ENCODE assay signal across 8 cellular contexts in genomic region chr11:115990004-115990447, GRCh38.
DNase-seq lines count a peak whose midpoint lies in the region; ATAC-seq, FAIRE-seq and TF ChIP-seq lines count a peak whose summit lies in the region.

No MANE protein-coding gene starts in this region.

- H3K27me3 Mint-ChIP-seq in CD14-positive monocyte (ENCODE audit: low read depth in 3 of 3), result peaks cover 12 to 22% (median 18%) of the 10 kb centered on the region in 3 donors
- H3K27me3 Mint-ChIP-seq in activated naive CD4-positive, alpha-beta T cell treated with anti-CD3 and anti-CD28 coated beads, Interleukin-2, amount 10 ng/mL, durations not matched to agents 7 days and 5 days, result no peaks in the 10 kb centered on the region

- intact Hi-C loops in CD14-positive monocyte (cut with micrococcal nuclease), result no loop called here
- intact Hi-C loops in GM12878 (cut with micrococcal nuclease; ENCODE audit: unreplicated experiment), result loop anchor here (1.0 to 5.0 kb wide), 2 partner anchors 234 to 287 kb away; no protein-coding TSS in a partner anchor
- intact Hi-C loops in HepG2 (cut with micrococcal nuclease; ENCODE audit: unreplicated experiment), result loop anchor here (2.0 kb wide), 1 partner anchor 287 kb away; no protein-coding TSS in a partner anchor

- H3K4me3 Mint-ChIP-seq in CD14-positive monocyte, result peak overlapping the region in 1 of 2 donors; percentile 33
- no peak overlapping the region for H3K4me3 Mint-ChIP-seq in activated naive CD4-positive, alpha-beta T cell treated with anti-CD3 and anti-CD28 coated beads, Interleukin-2, amount 10 ng/mL, durations not matched to agents 7 days and 5 days

- peaks cover 0 to 2% (median 0%) of the 10 kb centered on the region in 7 donors for H3K9me3 Mint-ChIP-seq in CD14-positive monocyte
- peaks cover 4% of the 10 kb centered on the region for H3K9me3 Mint-ChIP-seq in activated naive CD4-positive, alpha-beta T cell treated with anti-CD3 and anti-CD28 coated beads, Interleukin-2, amount 10 ng/mL, durations not matched to agents 7 days and 5 days

- H3K4me1 ChIP-seq in GM12878 (ENCODE audit: control insufficient read depth, insufficient read depth, low read length) (no peaks in the 10 kb centered on the region), HepG2 (ENCODE audit: insufficient read depth, low read length) (no peaks in the 10 kb centered on the region)

- in situ Hi-C loops in GM12878 (cut with MboI), result no loop called here
- in situ Hi-C loops in HepG2 (cut with HindIII; ENCODE audit: extremely low pct_ligation_motif_present, low pct_unique_long_range_greater_than_20kb), result no loop called here

- H3K9me3 ChIP-seq in GM12878 (replicated peaks; ENCODE audit: control insufficient read depth, insufficient read depth, low read length) (no peaks in the 10 kb centered on the region), HepG2 (ENCODE audit: low read length) (no peaks in the 10 kb centered on the region)

- DNase-seq in CD14-positive monocyte (ENCODE audit: low spot score) (no peak), GM12878 (ENCODE audit: low read depth, low spot score) (no peak), HepG2 (ENCODE audit: low spot score) (no peak), DMS79 (lab: John Stamatoyannopoulos, UW) (no peak), dedifferentiated amniotic fluid mesenchymal stem cell (ENCODE audit: extremely low spot score) (no peak)
- no peak for DNase-seq in activated naive CD4-positive, alpha-beta T cell treated with anti-CD3 and anti-CD28 coated beads, Interleukin-2, amount 10 ng/mL, durations not matched to agents 7 days and 5 days

- RAD21 ChIA-PET in GM12878 (lab: Charles Lee; ENCODE audit: unreplicated experiment), result interaction anchor here (0.7 to 2.7 kb wide), 6 partner anchors 60 to 88 kb away, joined by 3 to 16 read pairs (median 6); no protein-coding TSS in a partner anchor

- TF ChIP-seq CTCF in CD14-positive monocyte (IDR thresholded peaks at IDR 0.05) (peak; percentile 75), GM12878 (IDR thresholded peaks at IDR 0.05 in 2 of 3, conservative IDR thresholded peaks at IDR 0.05 in 1 of 3; ENCODE audit: control insufficient read depth in 2 of 3, extremely low read depth in 1 of 3, insufficient read depth in 1 of 3, low read depth in 3 of 3, low read length in 3 of 3) (peak; percentile 60 to 81 (median 62); a peak in 5 of 6 replicates), HepG2 (CRISPR knock-in tag; IDR thresholded peaks at IDR 0.05) (peak; percentile 69)

- peak; percentile 56 for TF ChIP-seq RAD21 in GM12878 (IDR thresholded peaks at IDR 0.05; ENCODE audit: insufficient read depth, low read depth, low read length)
- no peak for TF ChIP-seq RAD21 in HepG2 (CRISPR knock-in tag; IDR thresholded peaks at IDR 0.05)

- H3K36me3 ChIP-seq in GM12878 (ENCODE audit: control insufficient read depth in 2 of 2, insufficient read depth in 2 of 2, low read length in 1 of 2), result no peaks in the 10 kb centered on the region
- no peaks in the 10 kb centered on the region for H3K36me3 ChIP-seq in HepG2 (replicated peaks in 1 of 2; ENCODE audit: control insufficient read depth in 1 of 2, insufficient read depth in 2 of 2, low read length in 2 of 2)

- no peaks in the 10 kb centered on the region for H3K36me3 Mint-ChIP-seq in CD14-positive monocyte
- no peaks in the 10 kb centered on the region for H3K36me3 Mint-ChIP-seq in activated naive CD4-positive, alpha-beta T cell treated with anti-CD3 and anti-CD28 coated beads, Interleukin-2, amount 10 ng/mL, durations not matched to agents 7 days and 5 days

- no peaks in the 10 kb centered on the region for H4K20me1 ChIP-seq in GM12878 (ENCODE audit: control insufficient read depth, insufficient read depth)
- H4K20me1 ChIP-seq in HepG2 (ENCODE audit: insufficient read depth, low read length), result no peaks in the 10 kb centered on the region

- H3K27me3 ChIP-seq in GM12878 (replicated peaks in 1 of 2; ENCODE audit: control insufficient read depth in 2 of 2, insufficient read depth in 2 of 2, low read length in 1 of 2), result no peaks in the 10 kb centered on the region
- H3K27me3 ChIP-seq in HepG2 (ENCODE audit: control insufficient read depth in 1 of 2, insufficient read depth in 2 of 2, low read length in 2 of 2), result no peaks in the 10 kb centered on the region; a peak in 1 of 5 replicates

- CTCF ChIA-PET in GM12878 (lab: Yijun Ruan, JAX) (interaction anchor here (0.7 to 7.5 kb wide), 24 partner anchors 8 to 234 kb away, joined by 3 to 66 read pairs (median 4); no protein-coding TSS in a partner anchor), HepG2 (lab: Yijun Ruan, JAX; ENCODE audit: low intra/inter-chr PET ratio, low total read pairs) (interaction anchor here (1.0 kb wide), 1 partner anchor 509 kb away, joined by 3 read pairs; no protein-coding TSS in a partner anchor)
- CTCF ChIA-PET in activated naive CD4-positive, alpha-beta T cell treated with anti-CD3 and anti-CD28 coated beads, Interleukin-2, amount 10 ng/mL, durations not matched to agents 7 days and 5 days (lab: Charles Lee), result no interaction called here

- H3K4me1 Mint-ChIP-seq in CD14-positive monocyte, result no peaks in the 10 kb centered on the region
- no peaks in the 10 kb centered on the region for H3K4me1 Mint-ChIP-seq in activated naive CD4-positive, alpha-beta T cell treated with anti-CD3 and anti-CD28 coated beads, Interleukin-2, amount 10 ng/mL, durations not matched to agents 7 days and 5 days

- 86% methylated on average over 19 of the region's 19 CpGs for WGBS in GM12878 (ENCODE audit: insufficient coverage, insufficient replicate concordance, low lambda C conversion rate, missing lambda C conversion rate)
- 76% methylated on average over 17 of the region's 19 CpGs for WGBS in HepG2 (ENCODE audit: low lambda C conversion rate)

- H2AFZ ChIP-seq in GM12878 (ENCODE audit: control insufficient read depth, low read depth, low read length), result no peak overlapping the region
- H2AFZ ChIP-seq in HepG2 (ENCODE audit: low read length), result no peak overlapping the region

- H3K4me2 ChIP-seq in GM12878 (ENCODE audit: control insufficient read depth, insufficient read depth) (no peak overlapping the region), HepG2 (ENCODE audit: low read depth, low read length) (no peak overlapping the region)

- SMC1A ChIA-PET in GM12878 (lab: Charles Lee; ENCODE audit: uncharacterized antibody, unreplicated experiment), result interaction anchor here (0.7 to 9.0 kb wide), 13 partner anchors 13 to 147 kb away, joined by 3 to 96 read pairs (median 4); no protein-coding TSS in a partner anchor

- H3K79me2 ChIP-seq in GM12878 (ENCODE audit: control insufficient read depth, insufficient read depth, low read length) (no peaks in the 10 kb centered on the region), HepG2 (ENCODE audit: insufficient read depth, low read length) (no peaks in the 10 kb centered on the region)

- H3K27ac ChIP-seq in GM12878 (ENCODE audit: control insufficient read depth, insufficient read depth), result no peak overlapping the region
- no peak overlapping the region for H3K27ac ChIP-seq in HepG2 (ENCODE audit: extremely low read length, insufficient read depth, low read length)

- ATAC-seq in HG02571 (IDR thresholded peaks at IDR 0.05; ENCODE audit: unreplicated experiment), result peak; percentile 63
- peak; percentile 91 for ATAC-seq in GM12878
- peak; percentile 84 for ATAC-seq in HepG2
- ATAC-seq in HG03045 (IDR thresholded peaks at IDR 0.05; ENCODE audit: unreplicated experiment), result no peak

- TF ChIP-seq POLR2A in GM12878 (IDR thresholded peaks at IDR 0.05; ENCODE audit: low read depth, low read length), result no peak
- no peak for TF ChIP-seq POLR2A in HepG2 (IDR thresholded peaks at IDR 0.05; ENCODE audit: insufficient read depth in 1 of 2, low read depth in 2 of 2, low read length in 2 of 2)

- H3K27ac Mint-ChIP-seq in CD14-positive monocyte, result no peak overlapping the region
- no peak overlapping the region for H3K27ac Mint-ChIP-seq in activated naive CD4-positive, alpha-beta T cell treated with anti-CD3 and anti-CD28 coated beads, Interleukin-2, amount 10 ng/mL, durations not matched to agents 7 days and 5 days

- TF ChIP-seq EP300 in GM12878 (IDR thresholded peaks at IDR 0.05; ENCODE audit: borderline replicate concordance in 1 of 2, control insufficient read depth in 1 of 2, low read depth in 2 of 2, low read length in 2 of 2) (no peak), HepG2 (IDR thresholded peaks at IDR 0.05; ENCODE audit: low read depth in 2 of 2, low read length in 2 of 2) (no peak), HepG2 (CRISPR knock-in tag; IDR thresholded peaks at IDR 0.05; ENCODE audit: borderline replicate concordance) (no peak)

- H3K9ac ChIP-seq in GM12878 (ENCODE audit: control insufficient read depth, insufficient read depth, low read length) (no peak overlapping the region), HepG2 (ENCODE audit: insufficient read depth, low read depth, low read length) (no peak overlapping the region)

- POLR2A ChIA-PET in GM12878 (lab: Charles Lee) (interaction anchor here (0.7 kb wide), 1 partner anchor 65 kb away, joined by 3 read pairs; no protein-coding TSS in a partner anchor), HepG2 (lab: Yijun Ruan, JAX) (no interaction called here)

- FAIRE-seq in GM12878 (lab: Jason Lieb, UNC) (no peak), HepG2 (lab: Jason Lieb, UNC) (no peak)

- BruUV-seq in GM12878 (replicated peaks; lab: Mats Ljungman, UMichigan) (no TSS peak), HepG2 (replicated peaks; lab: Mats Ljungman, UMichigan) (no TSS peak)

- H3K4me3 ChIP-seq in GM12878 (no peak overlapping the region), HepG2 (replicated peaks in 1 of 3; ENCODE audit: insufficient read depth in 1 of 3, low read depth in 2 of 3, low read length in 3 of 3) (no peak overlapping the region)

TF ChIP-seq in GM12878, 131 proteins besides CTCF, POLR2A, EP300 and RAD21 (continues in another document):
- TF ChIP-seq RELA (IDR thresholded peaks at IDR 0.05; ENCODE audit: borderline replicate concordance, partially characterized antibody) (peak; percentile 12), YY1 (IDR thresholded peaks at IDR 0.05; ENCODE audit: low read depth, low read length) (peak; percentile 51; the same call in 1 of the 2 replicates), NFXL1 (IDR thresholded peaks at IDR 0.05; ENCODE audit: borderline replicate concordance) (no peak)

TF ChIP-seq in HepG2, 621 proteins besides CTCF, POLR2A, EP300 and RAD21:
- TF ChIP-seq STAG1 (CRISPR knock-in tag; IDR thresholded peaks at IDR 0.05) (peak; percentile 49), MXD4 (CRISPR knock-in tag; IDR thresholded peaks at IDR 0.05) (no peak)

Comparison
In these comparisons a context has a peak if more than half of its experiments do, and no peak if none do; other contexts are left out.
1. intact Hi-C loops: an anchor here in GM12878 (1.0 to 5.0 kb wide) and HepG2 (2.0 kb wide); none called in CD14-positive monocyte.